Comparison of ENCODE assay signal across 12 cellular contexts in the genomic region with DNA sequence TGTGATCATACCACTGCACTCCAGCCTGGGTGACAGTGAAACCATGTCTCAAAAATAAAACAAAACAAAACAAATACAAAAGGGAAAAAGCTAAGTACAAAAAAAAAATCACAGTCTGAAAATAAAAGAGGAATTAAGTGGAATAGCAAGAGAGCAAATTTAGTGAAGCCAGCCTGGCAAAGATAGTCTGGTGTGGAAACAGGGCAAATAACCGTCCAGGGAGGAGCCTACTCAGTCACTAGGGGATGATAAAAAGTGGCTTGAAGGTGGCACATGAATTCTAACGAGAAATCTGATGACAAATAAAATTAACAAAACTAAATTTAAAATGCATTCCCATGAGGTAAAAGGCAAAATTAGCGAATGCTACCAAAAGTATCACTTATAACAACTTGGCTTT.
"Had no signal": no experiment of that assay in that cellular context is flagged by ENCODE, and none has a peak within 500 bp of the region (broad histone marks: within the 10 kb centered on the region; RNA-seq: fewer than 3 reads in every experiment).

No MANE protein-coding gene starts in this region.

- H3K27me3 Mint-ChIP-seq: memory B cell had no signal

- ATAC-seq: effector memory CD8-positive, alpha-beta T cell had no signal

- H3K27ac ChIP-seq: left lung, tibial nerve had no signal

- H3K27me3 ChIP-seq: left lung, tibial nerve had no signal

- H3K36me3 Mint-ChIP-seq: memory B cell had no signal

- H3K4me1 Mint-ChIP-seq: memory B cell had no signal

- H3K4me3 Mint-ChIP-seq: effector memory CD8-positive, alpha-beta T cell; memory B cell had no signal

- H3K4me3 ChIP-seq: left lung, skin epidermis, tibial nerve had no signal

- H3K27ac Mint-ChIP-seq: effector memory CD8-positive, alpha-beta T cell; memory B cell had no signal

- H3K9me3 ChIP-seq: left lung, tibial nerve had no signal

- H3K36me3 ChIP-seq: left lung, tibial nerve had no signal

- DNase-seq: activated CD4-positive, alpha-beta T cell treated with anti-CD3 and anti-CD28 coated beads, Interleukin-2, amount 50 U/mL, for 48 hours; activated CD4-positive, CD25-positive, alpha-beta regulatory T cell treated with anti-CD3 and anti-CD28 coated beads, Interleukin-2, amount 50 U/mL, for 72 hours; activated naive CD4-positive, alpha-beta T cell; caudate nucleus; effector memory CD8-positive, alpha-beta T cell; erythroblast; head of caudate nucleus; left lung; T-helper 9 cell had no signal
